Comparison of ENCODE assay signal across 20 cellular contexts in the genomic region with DNA sequence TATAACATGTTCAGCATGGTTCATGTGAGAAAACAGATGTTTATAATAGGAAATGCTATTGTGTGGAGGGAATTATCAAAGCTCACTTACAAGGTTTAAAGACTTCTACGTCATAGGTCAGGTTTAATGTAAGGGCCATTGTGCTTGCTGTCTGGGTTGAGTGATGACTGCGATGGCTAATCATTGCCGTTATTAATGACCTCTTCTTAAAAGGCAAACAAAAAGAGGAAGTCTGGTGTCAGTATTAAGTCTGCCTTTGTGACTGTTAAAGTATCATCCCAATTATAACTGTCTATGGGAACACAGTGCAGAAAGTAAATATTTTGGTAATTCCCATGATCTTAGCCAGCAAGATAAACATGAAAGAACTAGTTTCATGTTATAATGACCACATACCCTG.
"Had no signal": no experiment of that assay in that cellular context is flagged by ENCODE, and none has a peak within 500 bp of the region (broad histone marks: within the 10 kb centered on the region; RNA-seq: fewer than 3 reads in every experiment).

No MANE protein-coding gene starts in this region.

- H3K4me1 ChIP-seq: gastrocnemius medialis, parathyroid adenoma, thyroid gland had no signal

- H3K4me3 ChIP-seq: coronary artery, gastrocnemius medialis, mucosa of descending colon, thyroid gland had no signal

- H3K9me3 ChIP-seq: gastrocnemius medialis, mucosa of descending colon, thyroid gland had no signal

- H3K79me2 ChIP-seq: parathyroid adenoma had no signal

- H3K27me3 Mint-ChIP-seq: activated CD4-positive, alpha-beta T cell treated with anti-CD3 and anti-CD28 coated beads, Interleukin-2, amount 10 ng/mL, durations not matched to agents 7 days and 5 days; activated naive CD8-positive, alpha-beta T cell treated with anti-CD3 and anti-CD28 coated beads for 36 hours; central memory CD8-positive, alpha-beta T cell; naive thymus-derived CD4-positive, alpha-beta T cell had no signal

- H2AFZ ChIP-seq: parathyroid adenoma had no signal

- H3K4me3 Mint-ChIP-seq: activated CD4-positive, alpha-beta T cell treated with anti-CD3 and anti-CD28 coated beads, Interleukin-2, amount 10 ng/mL, durations not matched to agents 7 days and 5 days; activated naive CD8-positive, alpha-beta T cell treated with anti-CD3 and anti-CD28 coated beads for 36 hours; activated T-cell treated with anti-CD3 and anti-CD28 coated beads, Interleukin-2, amount 50 U/mL, for 72 hours; brain; central memory CD8-positive, alpha-beta T cell; naive thymus-derived CD4-positive, alpha-beta T cell; T-helper 1 cell treated with Interleukin-12 subunit alpha and Interleukin-12 subunit beta and Interleukin-4 antibody, amounts not matched to agents 30 μg/mL and 1 μg/mL, for 36 hours had no signal

- H3K36me3 ChIP-seq: gastrocnemius medialis, thyroid gland had no signal

- DNase-seq: activated CD4-positive, alpha-beta T cell treated with anti-CD3 and anti-CD28 coated beads, Interleukin-2, amount 10 ng/mL, durations not matched to agents 7 days and 5 days; activated CD4-positive, CD25-positive, alpha-beta regulatory T cell; activated CD8-positive, alpha-beta memory T cell treated with anti-CD3 and anti-CD28 coated beads, Interleukin-2, amount 50 U/mL, for 48 hours; activated gamma-delta T cell treated with Interleukin-2 at 50 U/mL for 16 hours; activated naive CD8-positive, alpha-beta T cell treated with anti-CD3 and anti-CD28 coated beads for 36 hours; activated T-cell treated with anti-CD3 and anti-CD28 coated beads, Interleukin-2, amount 50 U/mL, for 72 hours; amygdala; effector CD4-positive, alpha-beta T cell; gastrocnemius medialis; mammary epithelial cell; mucosa of descending colon; naive thymus-derived CD4-positive, alpha-beta T cell; stimulated activated CD4-positive, alpha-beta T cell treated with anti-CD3 and anti-CD28 coated beads, Interleukin-1b, Interleukin-23, amount 100 ng/mL, for 48 hours; thyroid gland had no signal

- H3K9me3 Mint-ChIP-seq: activated CD4-positive, alpha-beta T cell treated with anti-CD3 and anti-CD28 coated beads, Interleukin-2, amount 10 ng/mL, durations not matched to agents 7 days and 5 days; activated naive CD8-positive, alpha-beta T cell treated with anti-CD3 and anti-CD28 coated beads for 36 hours; activated T-cell treated with anti-CD3 and anti-CD28 coated beads, Interleukin-2, amount 50 U/mL, for 72 hours; brain; central memory CD8-positive, alpha-beta T cell; T-helper 1 cell treated with Interleukin-12 subunit alpha and Interleukin-12 subunit beta and Interleukin-4 antibody, amounts not matched to agents 30 μg/mL and 1 μg/mL, for 36 hours had no signal

- H3K27ac ChIP-seq: coronary artery, gastrocnemius medialis, parathyroid adenoma, thyroid gland had no signal

- H3K9ac ChIP-seq: parathyroid adenoma had no signal

- ATAC-seq: activated T-cell treated with anti-CD3 and anti-CD28 coated beads, Interleukin-2, amount 50 U/mL, for 72 hours; gastrocnemius medialis; left lobe of liver; mucosa of descending colon; naive thymus-derived CD4-positive, alpha-beta T cell had no signal

- H3K4me1 Mint-ChIP-seq: activated CD4-positive, alpha-beta T cell treated with anti-CD3 and anti-CD28 coated beads, Interleukin-2, amount 10 ng/mL, durations not matched to agents 7 days and 5 days; activated naive CD8-positive, alpha-beta T cell treated with anti-CD3 and anti-CD28 coated beads for 36 hours; brain; central memory CD8-positive, alpha-beta T cell had no signal

- H3K27ac Mint-ChIP-seq: activated CD4-positive, alpha-beta T cell treated with anti-CD3 and anti-CD28 coated beads, Interleukin-2, amount 10 ng/mL, durations not matched to agents 7 days and 5 days; activated naive CD8-positive, alpha-beta T cell treated with anti-CD3 and anti-CD28 coated beads for 36 hours; brain; naive thymus-derived CD4-positive, alpha-beta T cell; T-helper 1 cell treated with Interleukin-12 subunit alpha and Interleukin-12 subunit beta and Interleukin-4 antibody, amounts not matched to agents 30 μg/mL and 1 μg/mL, for 36 hours had no signal

- H3K27me3 ChIP-seq: gastrocnemius medialis, thyroid gland had no signal
